ENCODE assay signal across 8 cellular contexts in genomic region chr2:162840598-162841246, GRCh38. TPM values are rescaled to one million over a fixed set of nuclear protein-coding genes. Genes with fewer than 3 reads are reported as not detected.
DNase-seq lines count a peak whose midpoint lies in the region; ATAC-seq, FAIRE-seq and TF ChIP-seq lines count a peak whose summit lies in the region.

No MANE protein-coding gene starts in this region.

- peaks cover 22% of the 10 kb centered on the region for H3K27me3 Mint-ChIP-seq in neural progenitor cell (ENCODE audit: insufficient read depth, low read depth)

- no peak for TF ChIP-seq CTCF in right atrium auricular region (IDR thresholded peaks at IDR 0.05)
- no peak for TF ChIP-seq CTCF in endothelial cell of umbilical vein (IDR thresholded peaks at IDR 0.05; ENCODE audit: extremely low read depth in 1 of 2, insufficient read depth in 1 of 2, low read depth in 1 of 2, low read length in 2 of 2)
- no peak for TF ChIP-seq CTCF in neural progenitor cell (IDR thresholded peaks at IDR 0.05)

- dilution Hi-C loops in endothelial cell of umbilical vein (cut with MboI; ENCODE audit: extremely low pct_ligation_motif_present, low sequenced_read_pairs) = no loop called here

- CTCF ChIA-PET in endothelial cell of umbilical vein (lab: Charles Lee) = interaction anchor here (0.9 kb wide), 1 partner anchor 52 kb away, joined by 3 read pairs; no protein-coding TSS in a partner anchor

- H3K4me3 ChIP-seq in right cardiac atrium (ENCODE audit: low read length) (no peak overlapping the region), right atrium auricular region (no peak overlapping the region), endothelial cell of umbilical vein (replicated peaks in 1 of 3; ENCODE audit: insufficient read depth in 1 of 3, low read depth in 1 of 3, low read length in 3 of 3) (no peak overlapping the region), neural progenitor cell (no peak overlapping the region)

- no peak overlapping the region for H3K9ac ChIP-seq in endothelial cell of umbilical vein (replicated peaks; ENCODE audit: extremely low read depth, insufficient read depth, low read length)
- H3K9ac ChIP-seq in neural progenitor cell = no peak overlapping the region

- no peak overlapping the region for H3K27ac ChIP-seq in right cardiac atrium (ENCODE audit: low read length)
- no peak overlapping the region for H3K27ac ChIP-seq in right atrium auricular region
- no peak overlapping the region for H3K27ac ChIP-seq in endothelial cell of umbilical vein (ENCODE audit: insufficient read depth, low read depth, low read length)
- H3K27ac ChIP-seq in neural progenitor cell = no peak overlapping the region

- BruUV-seq in endothelial cell of umbilical vein (replicated peaks; lab: Mats Ljungman, UMichigan) = no TSS peak

- no peaks in the 10 kb centered on the region for H4K20me1 ChIP-seq in endothelial cell of umbilical vein (replicated peaks; ENCODE audit: control insufficient read depth, extremely low read depth, insufficient read depth, low read length)
- peaks cover 13% of the 10 kb centered on the region for H4K20me1 ChIP-seq in neural progenitor cell (ENCODE audit: low read depth)

- no peaks in the 10 kb centered on the region for H3K36me3 Mint-ChIP-seq in neural progenitor cell

- H3K4me2 ChIP-seq in endothelial cell of umbilical vein (ENCODE audit: insufficient read depth, low read length) (no peak overlapping the region), neural progenitor cell (no peak overlapping the region)

- peak overlapping the region; percentile 93 for H3K4me3 Mint-ChIP-seq in neural progenitor cell

- WGBS in right cardiac atrium = 12% methylated on average over 8 of the region's 8 CpGs

- H3K4me1 ChIP-seq in right cardiac atrium (ENCODE audit: control insufficient read depth, insufficient read depth, low read length) = no peaks in the 10 kb centered on the region
- peaks cover 0 to 13% of the 10 kb centered on the region in 2 donors for H3K4me1 ChIP-seq in right atrium auricular region
- no peaks in the 10 kb centered on the region for H3K4me1 ChIP-seq in endothelial cell of umbilical vein (ENCODE audit: control insufficient read depth, extremely low read depth, insufficient read depth, low read length)
- H3K4me1 ChIP-seq in neural progenitor cell = peaks cover 13% of the 10 kb centered on the region

- no peak overlapping the region for H3K27ac Mint-ChIP-seq in neural progenitor cell

- H3K9me3 ChIP-seq in right cardiac atrium (ENCODE audit: control insufficient read depth, low read length) = no peaks in the 10 kb centered on the region
- H3K9me3 ChIP-seq in right atrium auricular region = no peaks in the 10 kb centered on the region
- H3K9me3 ChIP-seq in endothelial cell of umbilical vein (replicated peaks; ENCODE audit: control insufficient read depth, insufficient read depth, low read length) = no peaks in the 10 kb centered on the region
- no peaks in the 10 kb centered on the region for H3K9me3 ChIP-seq in neural progenitor cell (ENCODE audit: low read depth)

- no peaks in the 10 kb centered on the region for H3K9me3 Mint-ChIP-seq in neural progenitor cell

- ATAC-seq in right cardiac atrium = peak; percentile 55 to 70
- peak; percentile 60 for ATAC-seq in HG03064 (IDR thresholded peaks at IDR 0.05; ENCODE audit: low read depth, unreplicated experiment)
- ATAC-seq in HG02798 (IDR thresholded peaks at IDR 0.05; ENCODE audit: poor library complexity, unreplicated experiment) = no peak

- H3K79me2 ChIP-seq in endothelial cell of umbilical vein (ENCODE audit: control insufficient read depth, insufficient read depth, low read length) = no peaks in the 10 kb centered on the region
- H3K79me2 ChIP-seq in neural progenitor cell (ENCODE audit: low read depth) = no peaks in the 10 kb centered on the region

- H3K9me1 ChIP-seq in endothelial cell of umbilical vein (replicated peaks; ENCODE audit: control insufficient read depth, extremely low read depth, insufficient read depth, low read length) = no peaks in the 10 kb centered on the region

- TF ChIP-seq POLR2A in endothelial cell of umbilical vein (IDR thresholded peaks at IDR 0.05; ENCODE audit: low read depth, low read length) = no peak

- POLR2A ChIA-PET in endothelial cell of umbilical vein (lab: Charles Lee) = no interaction called here

- DNase-seq in right cardiac atrium (peak in 2 of 3 donors; percentile 57 to 58), right atrium auricular region (ENCODE audit: low spot score) (no peak), RPMI7951 (ENCODE audit: low read depth) (peak; percentile 52), endothelial cell of umbilical vein (ENCODE audit: low read depth, low spot score) (peak; percentile 62), neural progenitor cell (ENCODE audit: low spot score) (peak; percentile 90), NCI-H446 treated with DMSO at 0.1 percent for 48 hours (lab: John Stamatoyannopoulos, UW) (no peak)

- FAIRE-seq in endothelial cell of umbilical vein (lab: Jason Lieb, UNC) = peak; percentile 64

- H3K36me3 ChIP-seq in right atrium auricular region (no peaks in the 10 kb centered on the region), endothelial cell of umbilical vein (ENCODE audit: control insufficient read depth in 2 of 2, extremely low read depth in 1 of 2, insufficient read depth in 2 of 2, low read length in 2 of 2) (no peaks in the 10 kb centered on the region), neural progenitor cell (no peaks in the 10 kb centered on the region)

- H2AFZ ChIP-seq in endothelial cell of umbilical vein (ENCODE audit: low read depth, low read length) (no peak overlapping the region), neural progenitor cell (replicated peaks) (no peak overlapping the region)

- peaks cover 9% of the 10 kb centered on the region for H3F3A ChIP-seq in neural progenitor cell (ENCODE audit: low read depth)

- no peaks in the 10 kb centered on the region for H3K27me3 ChIP-seq in right cardiac atrium (ENCODE audit: control insufficient read depth, insufficient read depth)
- H3K27me3 ChIP-seq in right atrium auricular region = peaks cover 0 to 6% of the 10 kb centered on the region in 2 donors
- peaks cover 0 to 2% of the 10 kb centered on the region in 2 experiments for H3K27me3 ChIP-seq in endothelial cell of umbilical vein (ENCODE audit: control insufficient read depth in 2 of 2, insufficient read depth in 2 of 2, low read length in 2 of 2)
- peaks cover 52% of the 10 kb centered on the region for H3K27me3 ChIP-seq in neural progenitor cell

- peaks cover 25% of the 10 kb centered on the region for H3K4me1 Mint-ChIP-seq in neural progenitor cell

- intact Hi-C loops in right cardiac atrium (cut with DNase I) (no loop called here), endothelial cell of umbilical vein (cut with micrococcal nuclease) (no loop called here)

TF ChIP-seq in endothelial cell of umbilical vein, 7 proteins besides CTCF, POLR2A, EP300 and RAD21:
- TF ChIP-seq EZH2 (IDR thresholded peaks at IDR 0.05; ENCODE audit: borderline replicate concordance, low read depth, low read length, severe bottlenecking) = no peak
- no peak for TF ChIP-seq MYC (IDR thresholded peaks at IDR 0.05; ENCODE audit: low read depth, low read length)
- no peak for TF ChIP-seq JUN (IDR thresholded peaks at IDR 0.05; ENCODE audit: borderline replicate concordance, insufficient read depth, insufficient read length, low read depth)
- TF ChIP-seq POLR2AphosphoS5 (IDR thresholded peaks at IDR 0.05; ENCODE audit: insufficient read depth, low read depth, low read length) = no peak
- no peak for TF ChIP-seq GATA2 (IDR thresholded peaks at IDR 0.05; ENCODE audit: insufficient read depth, insufficient read length, low read depth, low read length)
- TF ChIP-seq MAX (IDR thresholded peaks at IDR 0.05; ENCODE audit: insufficient read depth, insufficient read length) = no peak
- TF ChIP-seq FOS (IDR thresholded peaks at IDR 0.05; ENCODE audit: borderline replicate concordance, insufficient read depth, low read length) = no peak

RNA-seq across cellular contexts. Expression of gene KCNH7, which starts 2.2 kb away (rescaled TPM):
- total RNA-seq in right cardiac atrium = 1 to 10 TPM in 1 of 4 donors, under 1 TPM in 3; 0.65 to 1.8 (median 0.79) TPM
- polyA plus RNA-seq in right cardiac atrium = 0.11 TPM
- total RNA-seq in right atrium auricular region = under 1 TPM; 0.22 to 0.67 TPM
- total RNA-seq in RPMI7951 (2014; rRNA removed; shearing (Covaris generic)) = not detected in 2 replicates
- not detected in 2 replicates for total RNA-seq in endothelial cell of umbilical vein
- 0.05 and 0.06 TPM in 2 replicates for polyA plus RNA-seq in endothelial cell of umbilical vein
- 0.04 and 0.06 TPM in 2 replicates for polyA plus RNA-seq in endothelial cell of umbilical vein (2011; cell fraction: cytosol; rRNA removed)
- 0.22 and 0.24 TPM in 2 replicates for polyA plus RNA-seq in endothelial cell of umbilical vein (2011; cell fraction: nucleus; rRNA removed)
- polyA plus RNA-seq in endothelial cell of umbilical vein (2012) = not detected in 2 replicates
- 0.19 and 0.87 TPM in 2 replicates for polyA minus RNA-seq in endothelial cell of umbilical vein
- not detected for polyA minus RNA-seq in endothelial cell of umbilical vein (2011; cell fraction: cytosol; rRNA and poly(A)+ RNA removed)
- 0.29 and 0.58 TPM in 2 replicates for polyA minus RNA-seq in endothelial cell of umbilical vein (2011; cell fraction: nucleus; rRNA and poly(A)+ RNA removed)
- total RNA-seq in neural progenitor cell (ENCODE audit: low replicate concordance) = 0.09 and 0.12 TPM in 2 replicates

Comparison
In these comparisons a context has a peak if more than half of its experiments do, and no peak if none do; other contexts are left out.
1. DNase-seq: peak in right cardiac atrium (2 of 3), RPMI7951 (single experiment), endothelial cell of umbilical vein (single experiment) and neural progenitor cell (single experiment); none in right atrium auricular region (single experiment) and NCI-H446 treated with DMSO at 0.1 percent for 48 hours (single experiment).